In genomic region chr7:111796671-111797070, GRCh38 we compare ENCODE assay signal across 13 cellular contexts.
DNase-seq lines count a peak whose midpoint lies in the region; ATAC-seq lines count a peak whose summit lies in the region.
"Had no signal": no experiment of that assay in that cellular context is flagged by ENCODE, and none has a peak within 500 bp of the region (broad histone marks: within the 10 kb centered on the region; RNA-seq: fewer than 3 reads in every experiment).

No MANE protein-coding gene starts in this region.

- no peaks in the 10 kb centered on the region for H3K36me3 ChIP-seq in adipocyte (ENCODE audit: control insufficient read depth, insufficient read depth, low read length, severe bottlenecking)
- H3K36me3 ChIP-seq: right atrium auricular region had no signal

- peak overlapping the region; percentile 41 for H3K4me3 ChIP-seq in adipocyte (ENCODE audit: low read length)
- H3K4me3 ChIP-seq: right atrium auricular region, tibial artery had no signal

- peaks cover 30 to 99% (median 74%) of the 10 kb centered on the region in 9 donors for H3K9me3 Mint-ChIP-seq in naive thymus-derived CD8-positive, alpha-beta T cell

- no peak overlapping the region for H3K4me3 Mint-ChIP-seq in naive thymus-derived CD8-positive, alpha-beta T cell
- H3K4me3 Mint-ChIP-seq: activated T-helper 1 cell treated with anti-CD3 and anti-CD28 coated beads, Interleukin-12 subunit alpha, Interleukin-12 subunit beta, Interleukin-2, Interleukin-4 antibody, amounts not matched to agents 30 ng/mL and 10 ng/mL and 1 ng/mL, durations not matched to agents 14 hours and 24 hours and 36 hours had no signal

- peaks cover 0 to 76% (median 29%) of the 10 kb centered on the region in 3 donors for H3K36me3 Mint-ChIP-seq in naive thymus-derived CD8-positive, alpha-beta T cell

- H3K27ac Mint-ChIP-seq in naive thymus-derived CD8-positive, alpha-beta T cell, result no peak overlapping the region
- H3K27ac Mint-ChIP-seq: activated T-helper 1 cell treated with anti-CD3 and anti-CD28 coated beads, Interleukin-12 subunit alpha, Interleukin-12 subunit beta, Interleukin-2, Interleukin-4 antibody, amounts not matched to agents 30 ng/mL and 10 ng/mL and 1 ng/mL, durations not matched to agents 14 hours and 24 hours and 36 hours had no signal

- DNase-seq in NCI-H1417 (lab: John Stamatoyannopoulos, UW) (peak in 2 of 3 experiments; percentile 20 to 27), NCI-H1417 treated with DMSO at 0.1 percent for 48 hours (lab: John Stamatoyannopoulos, UW) (no peak), HK-2 (ENCODE audit: unreplicated experiment) (peak; percentile 6), adipocyte (ENCODE audit: low read depth) (peak; percentile 11), iris pigment epithelial cell (ENCODE audit: low read depth) (peak; percentile 12), mesenteric fat pad (ENCODE audit: low spot score) (no peak)
- no peak for DNase-seq in naive thymus-derived CD8-positive, alpha-beta T cell
- DNase-seq: HCEC 1CT, NCI-H446 treated with DMSO at 0.1 percent for 48 hours, tibial artery had no signal

- H3K9ac ChIP-seq in adipocyte (ENCODE audit: low read length), result no peak overlapping the region

- no peak for ATAC-seq in naive thymus-derived CD8-positive, alpha-beta T cell
- no peak for ATAC-seq in GM18502 (IDR thresholded peaks at IDR 0.05; ENCODE audit: poor library complexity, unreplicated experiment)

- H3K27me3 Mint-ChIP-seq in naive thymus-derived CD8-positive, alpha-beta T cell, result no peaks in the 10 kb centered on the region

- no peaks in the 10 kb centered on the region for H3K27me3 ChIP-seq in adipocyte (replicated peaks; ENCODE audit: control insufficient read depth, insufficient read depth, low read length)
- H3K27me3 ChIP-seq: right atrium auricular region, tibial artery had no signal

- H3K4me1 Mint-ChIP-seq in naive thymus-derived CD8-positive, alpha-beta T cell, result no peaks in the 10 kb centered on the region

- H3K4me1 ChIP-seq in adipocyte (ENCODE audit: control insufficient read depth, insufficient read depth, low read length), result no peaks in the 10 kb centered on the region
- H3K4me1 ChIP-seq: right atrium auricular region, tibial artery had no signal

- peaks cover 51% of the 10 kb centered on the region for H3K9me3 ChIP-seq in adipocyte (ENCODE audit: control insufficient read depth, low read length)

- POLR2A ChIA-PET in naive thymus-derived CD8-positive, alpha-beta T cell (lab: Charles Lee), result no interaction called here

Comparison
In these comparisons a context has a peak if more than half of its experiments do, and no peak if none do; other contexts are left out.
1. DNase-seq: peak in NCI-H1417 (2 of 3), HK-2 (single experiment), adipocyte (single experiment) and iris pigment epithelial cell (single experiment); none in NCI-H1417 treated with DMSO at 0.1 percent for 48 hours (single experiment), naive thymus-derived CD8-positive, alpha-beta T cell (0 of 10) and mesenteric fat pad (single experiment).